8 cellular contexts compared by ENCODE assay signal in genomic region chr1:40385437-40386310, GRCh38. TPM values are rescaled to one million over a fixed set of nuclear protein-coding genes. Genes with fewer than 3 reads are reported as not detected.
DNase-seq lines count a peak whose midpoint lies in the region; ATAC-seq and TF ChIP-seq lines count a peak whose summit lies in the region.

No MANE protein-coding gene starts in this region.

- no peak overlapping the region for H2AFZ ChIP-seq in MM.1S (ENCODE audit: low read length)

- H3K9me3 ChIP-seq in MM.1S (replicated peaks; ENCODE audit: insufficient read depth, low read length) (no peaks in the 10 kb centered on the region), suprapubic skin (no peaks in the 10 kb centered on the region)

- peaks cover 86% of the 10 kb centered on the region for H3K4me1 ChIP-seq in MM.1S (ENCODE audit: low read length)
- peaks cover 31% of the 10 kb centered on the region for H3K4me1 ChIP-seq in suprapubic skin

- TF ChIP-seq EP300 in suprapubic skin (IDR thresholded peaks at IDR 0.05): no peak

- 66% methylated on average over 4 of the region's 4 CpGs for WGBS in suprapubic skin

- peak in 1 of 2 donors; percentile 32 for TF ChIP-seq POLR2A in suprapubic skin (IDR thresholded peaks at IDR 0.05)

- peak overlapping the region; percentile 94 for H3K4me2 ChIP-seq in MM.1S (ENCODE audit: low read depth, low read length)

- H3K27me3 ChIP-seq in GM06990 (replicated peaks; ENCODE audit: control insufficient read depth, insufficient read depth, low read length) (no peaks in the 10 kb centered on the region), MM.1S (replicated peaks; ENCODE audit: insufficient read depth, low read length) (no peaks in the 10 kb centered on the region), layer of hippocampus (ENCODE audit: control insufficient read depth, insufficient read depth, low read length) (no peaks in the 10 kb centered on the region), suprapubic skin (no peaks in the 10 kb centered on the region)

- H3F3A ChIP-seq in MM.1S (ENCODE audit: insufficient read depth, low read length): peaks cover 81% of the 10 kb centered on the region

- H4K20me1 ChIP-seq in MM.1S (ENCODE audit: insufficient read depth, low read length): no peaks in the 10 kb centered on the region

- H3K36me3 ChIP-seq in GM06990 (ENCODE audit: control insufficient read depth, insufficient read depth, low read length): peaks cover 1% of the 10 kb centered on the region
- H3K36me3 ChIP-seq in MM.1S (replicated peaks; ENCODE audit: insufficient read depth, low read length): 0 out of 2 replicates have a peak, but pooled peaks cover 4% of the 10 kb centered on the region
- no peaks in the 10 kb centered on the region for H3K36me3 ChIP-seq in suprapubic skin

- H3K9ac ChIP-seq in MM.1S (ENCODE audit: low read length): peak overlapping the region; percentile 89

- no peaks in the 10 kb centered on the region for H3K9me2 ChIP-seq in MM.1S (replicated peaks; ENCODE audit: insufficient read depth, low read length)

- DNase-seq in GM06990 (ENCODE audit: extremely low read depth, insufficient read length) (peak; percentile 83), MM.1S (peak; percentile 89), suprapubic skin (ENCODE audit: low spot score in 2 of 2) (no peak), omental fat pad (ENCODE audit: low spot score) (no peak), NCI-H524 treated with DMSO at 0.1 percent for 48 hours (lab: John Stamatoyannopoulos, UW) (no peak)
- DNase-seq in activated gamma-delta T cell treated with anti-CD3 and anti-CD28 coated beads, Interleukin-2, amount 50 U/mL, for 16 hours (ENCODE audit: low read depth): peak; percentile 49

- TF ChIP-seq CTCF in GM06990 (IDR thresholded peaks at IDR 0.05; ENCODE audit: insufficient read depth, low read length, poor library complexity, severe bottlenecking): no peak
- TF ChIP-seq CTCF in MM.1S (IDR thresholded peaks at IDR 0.05; ENCODE audit: low read length): no peak
- no peak for TF ChIP-seq CTCF in suprapubic skin (IDR thresholded peaks at IDR 0.05)
- no peak for TF ChIP-seq CTCF in omental fat pad (IDR thresholded peaks at IDR 0.05)

- peak overlapping the region; percentile 56 for H3K4me3 ChIP-seq in GM06990 (replicated peaks; ENCODE audit: low read depth, low read length)
- H3K4me3 ChIP-seq in MM.1S (ENCODE audit: low read length): peak overlapping the region; percentile 50
- H3K4me3 ChIP-seq in suprapubic skin: peak overlapping the region; percentile 24

- peak; percentile 53 for ATAC-seq in GM21529 (IDR thresholded peaks at IDR 0.05; ENCODE audit: unreplicated experiment)
- ATAC-seq in omental fat pad (ENCODE audit: low FRiP score): no peak

- H3K27ac ChIP-seq in MM.1S (ENCODE audit: low read length): peak overlapping the region; percentile 99
- peak overlapping the region; percentile 63 for H3K27ac ChIP-seq in layer of hippocampus (ENCODE audit: low read depth, low read length)
- H3K27ac ChIP-seq in suprapubic skin: peak overlapping the region; percentile 86

- H3K79me2 ChIP-seq in MM.1S (ENCODE audit: low read length): peaks cover 86% of the 10 kb centered on the region

RNA-seq across cellular contexts. Expression of gene SMAP2, which starts 12.1 kb away (rescaled TPM):
- total RNA-seq in suprapubic skin: 10 to 100 TPM; 17.0 to 32.2 (median 28.0) TPM
- 100 to 1,000 TPM in 1 of 4 donors, 10 to 100 TPM in 3; 45.4 to 119 (median 60.1) TPM for total RNA-seq in omental fat pad

Comparison
In these comparisons a context has a peak if more than half of its experiments do, and no peak if none do; other contexts are left out.
1. DNase-seq: peak in GM06990 (single experiment), MM.1S (single experiment) and activated gamma-delta T cell treated with anti-CD3 and anti-CD28 coated beads, Interleukin-2, amount 50 U/mL, for 16 hours (single experiment); none in suprapubic skin (0 of 2), omental fat pad (single experiment) and NCI-H524 treated with DMSO at 0.1 percent for 48 hours (single experiment).
2. Peak in every context shown above with its lines, with median percentiles within 50 percentile points of each other: H3K4me3 ChIP-seq and H3K27ac ChIP-seq.